8 cellular contexts compared by ENCODE assay signal in the genomic region with DNA sequence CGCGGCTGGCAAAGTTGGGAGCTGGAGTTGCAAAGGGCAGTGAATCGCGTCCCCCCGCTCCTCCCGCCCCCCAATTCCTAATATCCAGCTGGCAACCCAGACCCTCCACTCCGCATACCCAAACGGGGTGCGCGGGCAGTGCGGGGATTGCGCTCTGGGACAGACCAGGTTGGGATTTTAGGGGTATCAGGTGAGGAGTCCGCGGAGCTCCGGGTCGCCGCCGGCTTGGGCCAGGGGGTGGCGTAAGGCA. TPM values are rescaled to one million over a fixed set of nuclear protein-coding genes. Genes with fewer than 3 reads are reported as not detected.
DNase-seq lines count a peak whose midpoint lies in the region; ATAC-seq and TF ChIP-seq lines count a peak whose summit lies in the region.

No MANE protein-coding gene starts in this region.

- ATAC-seq in activated B cell treated with CpG ODN at 0.5 μM for 24 hours (ENCODE audit: low read depth) (no peak), HG02885 (IDR thresholded peaks at IDR 0.05; ENCODE audit: poor library complexity, unreplicated experiment) (no peak)
- no peak for ATAC-seq in stimulated activated memory B cell treated with anti-CD40 and anti-IgM and Interleukin-4, amounts not matched to agents 10 μg/mL and 1 μg/mL and 100 μg/mL, for 72 hours

- TF ChIP-seq CTCF in activated B cell treated with CpG ODN at 0.5 μM for 24 hours (IDR thresholded peaks at IDR 0.05) = no peak

- H3K9me3 ChIP-seq in iPS DF 6.9 (ENCODE audit: control insufficient read depth, insufficient read depth, low read length) = no peaks in the 10 kb centered on the region

- intact Hi-C loops in activated B cell treated with CpG ODN at 0.5 μM for 24 hours (cut with micrococcal nuclease) = loop anchor here (1.0 to 10.0 kb wide), 16 partner anchors 52 to 1719 kb away; a partner anchor contains a TSS

- WGBS in iPS DF 6.9 (ENCODE audit: insufficient coverage, insufficient read length) = no CpG with 5 or more reads among the region's 19 CpGs

- H3K36me3 ChIP-seq in H7 (replicated peaks; ENCODE audit: control insufficient read depth, insufficient read depth, low read length) (no peaks in the 10 kb centered on the region), iPS DF 6.9 (ENCODE audit: control insufficient read depth, insufficient read depth, low read length) (no peaks in the 10 kb centered on the region)

- peak overlapping the region; percentile 95 for H3K4me3 Mint-ChIP-seq in activated B cell treated with CpG ODN at 0.5 μM for 24 hours
- H3K4me3 Mint-ChIP-seq in stimulated activated memory B cell treated with anti-CD40 and anti-IgM and Interleukin-4, amounts not matched to agents 10 μg/mL and 1 μg/mL and 100 μg/mL, for 72 hours = peak overlapping the region; percentile 99

- H3K4me3 ChIP-seq in H7 (ENCODE audit: insufficient read depth, low read depth, low read length) (peak overlapping the region; percentile 78), iPS DF 6.9 (ENCODE audit: low read length) (peak overlapping the region; percentile 64; the same call in 1 of the 2 replicates)

- peaks cover 5% of the 10 kb centered on the region for H3K36me3 Mint-ChIP-seq in activated B cell treated with CpG ODN at 0.5 μM for 24 hours (ENCODE audit: low read depth)
- no peaks in the 10 kb centered on the region for H3K36me3 Mint-ChIP-seq in stimulated activated memory B cell treated with anti-CD40 and anti-IgM and Interleukin-4, amounts not matched to agents 10 μg/mL and 1 μg/mL and 100 μg/mL, for 72 hours

- H3K9me3 Mint-ChIP-seq in activated B cell treated with CpG ODN at 0.5 μM for 24 hours = peaks cover 1% of the 10 kb centered on the region
- no peaks in the 10 kb centered on the region for H3K9me3 Mint-ChIP-seq in stimulated activated memory B cell treated with anti-CD40 and anti-IgM and Interleukin-4, amounts not matched to agents 10 μg/mL and 1 μg/mL and 100 μg/mL, for 72 hours

- peaks cover 1% of the 10 kb centered on the region for H3K27me3 Mint-ChIP-seq in activated B cell treated with CpG ODN at 0.5 μM for 24 hours
- H3K27me3 Mint-ChIP-seq in stimulated activated memory B cell treated with anti-CD40 and anti-IgM and Interleukin-4, amounts not matched to agents 10 μg/mL and 1 μg/mL and 100 μg/mL, for 72 hours = peaks cover 24% of the 10 kb centered on the region

- H3K27me3 ChIP-seq in H7 (ENCODE audit: control insufficient read depth, insufficient read depth, low read length) (no peaks in the 10 kb centered on the region), iPS DF 6.9 (ENCODE audit: control insufficient read depth, insufficient read depth, low read length) (no peaks in the 10 kb centered on the region)

- DNase-seq in H7 (peak; percentile 91), activated B cell treated with CpG ODN at 0.5 μM for 24 hours (no peak), iPS DF 6.9 (ENCODE audit: low read depth, low spot score) (no peak), HK-2 (ENCODE audit: unreplicated experiment) (no peak), AML-193 (lab: John Stamatoyannopoulos, UW) (no peak), EL (no peak)

- CTCF ChIA-PET in activated B cell treated with CpG ODN at 0.5 μM for 24 hours (lab: Charles Lee) = interaction anchor here (0.9 to 1.5 kb wide), 5 partner anchors 52 to 371 kb away, joined by 3 to 6 read pairs (median 4); no protein-coding TSS in a partner anchor

- peak overlapping the region; percentile 59 for H3K27ac Mint-ChIP-seq in activated B cell treated with CpG ODN at 0.5 μM for 24 hours
- peak overlapping the region; percentile 93 for H3K27ac Mint-ChIP-seq in stimulated activated memory B cell treated with anti-CD40 and anti-IgM and Interleukin-4, amounts not matched to agents 10 μg/mL and 1 μg/mL and 100 μg/mL, for 72 hours

- no peak overlapping the region for H3K27ac ChIP-seq in iPS DF 6.9 (ENCODE audit: low read length)

- POLR2A ChIA-PET in activated B cell treated with CpG ODN at 0.5 μM for 24 hours (lab: Charles Lee) = interaction anchor here (0.6 to 1.8 kb wide), 5 partner anchors 57 to 1813 kb away, joined by 3 to 14 read pairs (median 4); no protein-coding TSS in a partner anchor

- H3K4me1 Mint-ChIP-seq in activated B cell treated with CpG ODN at 0.5 μM for 24 hours = peaks cover 51% of the 10 kb centered on the region
- H3K4me1 Mint-ChIP-seq in stimulated activated memory B cell treated with anti-CD40 and anti-IgM and Interleukin-4, amounts not matched to agents 10 μg/mL and 1 μg/mL and 100 μg/mL, for 72 hours = peaks cover 40% of the 10 kb centered on the region

- H3K4me1 ChIP-seq in iPS DF 6.9 (ENCODE audit: control insufficient read depth, insufficient read depth, low read length) = peaks cover 7% of the 10 kb centered on the region; the same call in 1 of the 2 replicates

RNA-seq across cellular contexts. Expression of a gene that starts 0.6 kb away (rescaled TPM):
- 36.8 and 80.7 TPM in 2 replicates for total RNA-seq in H7 (2014; rRNA removed; shearing (Covaris generic))
- 6.7 and 8.8 TPM in 2 replicates for total RNA-seq in activated B cell treated with CpG ODN at 0.5 μM for 24 hours
